8 cellular contexts compared by ENCODE assay signal in genomic region chr3:197736010-197736490, GRCh38. TPM values are rescaled to one million over a fixed set of nuclear protein-coding genes. Genes with fewer than 3 reads are reported as not detected.
DNase-seq lines count a peak whose midpoint lies in the region; ATAC-seq and TF ChIP-seq lines count a peak whose summit lies in the region.

No MANE protein-coding gene starts in this region.

- CTCF ChIA-PET in activated CD8-positive, alpha-beta T cell treated with anti-CD3 and anti-CD28 coated beads, Interleukin-2, amount 10 ng/mL, durations not matched to agents 7 days and 5 days (lab: Charles Lee), result interaction anchor here (0.7 to 2.5 kb wide), 6 partner anchors 13 to 65 kb away, joined by 3 to 7 read pairs (median 3); no protein-coding TSS in a partner anchor

- no peaks in the 10 kb centered on the region for H3K27me3 Mint-ChIP-seq in activated CD8-positive, alpha-beta T cell treated with anti-CD3 and anti-CD28 coated beads, Interleukin-2, amount 10 ng/mL, durations not matched to agents 7 days and 5 days (ENCODE audit: low read depth)

- H3K36me3 ChIP-seq in GM06990 (ENCODE audit: control insufficient read depth, insufficient read depth, low read length) (no peaks in the 10 kb centered on the region), KOPT-K1 (ENCODE audit: insufficient read depth, low read length) (no peaks in the 10 kb centered on the region), thyroid gland (no peaks in the 10 kb centered on the region)

- H3K36me3 Mint-ChIP-seq in activated CD8-positive, alpha-beta T cell treated with anti-CD3 and anti-CD28 coated beads, Interleukin-2, amount 10 ng/mL, durations not matched to agents 7 days and 5 days (ENCODE audit: low read depth), result peaks cover 14% of the 10 kb centered on the region

- no peaks in the 10 kb centered on the region for H3K9me3 ChIP-seq in KOPT-K1 (ENCODE audit: insufficient read depth, low read length, poor library complexity, severe bottlenecking)
- no peaks in the 10 kb centered on the region for H3K9me3 ChIP-seq in thyroid gland

- peak overlapping the region; percentile 98 for H3K27ac Mint-ChIP-seq in activated CD8-positive, alpha-beta T cell treated with anti-CD3 and anti-CD28 coated beads, Interleukin-2, amount 10 ng/mL, durations not matched to agents 7 days and 5 days

- H3K27ac ChIP-seq in KOPT-K1 (ENCODE audit: low read depth, low read length, poor library complexity, severe bottlenecking), result peak overlapping the region; percentile 65
- H3K27ac ChIP-seq in epithelial cell of prostate, result peak overlapping the region; percentile 70
- peak overlapping the region in 2 of 3 donors; percentile 64 to 92 for H3K27ac ChIP-seq in thyroid gland

- POLR2A ChIA-PET in activated CD8-positive, alpha-beta T cell treated with anti-CD3 and anti-CD28 coated beads, Interleukin-2, amount 10 ng/mL, durations not matched to agents 7 days and 5 days (lab: Charles Lee), result interaction anchor here (0.6 to 2.1 kb wide), 7 partner anchors 8 to 55 kb away, joined by 3 to 14 read pairs (median 5); partner anchors contain the start of gene LRCH3

- WGBS in thyroid gland, 2 donors, result 1 to 3% methylated on average over 16 to 17 of the region's 17 CpGs

- peak; percentile 70 for DNase-seq in GM06990 (ENCODE audit: extremely low read depth, insufficient read length)
- DNase-seq in activated CD8-positive, alpha-beta T cell treated with anti-CD3 and anti-CD28 coated beads, Interleukin-2, amount 10 ng/mL, durations not matched to agents 7 days and 5 days, result peak; percentile 67
- no peak for DNase-seq in epithelial cell of prostate (ENCODE audit: low read depth, low spot score)
- peak; percentile 22 for DNase-seq in myocyte (ENCODE audit: low read depth)
- peak; percentile 4 to 21 for DNase-seq in thyroid gland
- DNase-seq in SHP77 (lab: John Stamatoyannopoulos, UW), result no peak
- DNase-seq in Ammon's horn (ENCODE audit: low spot score), result no peak

- H3K4me1 ChIP-seq in thyroid gland, result peaks cover 7 to 16% of the 10 kb centered on the region in 2 donors

- H3K4me3 Mint-ChIP-seq in activated CD8-positive, alpha-beta T cell treated with anti-CD3 and anti-CD28 coated beads, Interleukin-2, amount 10 ng/mL, durations not matched to agents 7 days and 5 days, result peak overlapping the region; percentile 89

- no peak for TF ChIP-seq POLR2A in thyroid gland (IDR thresholded peaks at IDR 0.05)

- H3K9me3 Mint-ChIP-seq in activated CD8-positive, alpha-beta T cell treated with anti-CD3 and anti-CD28 coated beads, Interleukin-2, amount 10 ng/mL, durations not matched to agents 7 days and 5 days (ENCODE audit: insufficient read depth), result no peaks in the 10 kb centered on the region

- peak; percentile 20 for ATAC-seq in activated CD8-positive, alpha-beta T cell treated with anti-CD3 and anti-CD28 coated beads, Interleukin-2, amount 10 ng/mL, durations not matched to agents 7 days and 5 days

- no peaks in the 10 kb centered on the region for H3K27me3 ChIP-seq in GM06990 (replicated peaks; ENCODE audit: control insufficient read depth, insufficient read depth, low read length)
- H3K27me3 ChIP-seq in thyroid gland, result no peaks in the 10 kb centered on the region

- H3K4me3 ChIP-seq in GM06990 (replicated peaks; ENCODE audit: low read depth, low read length) (peak overlapping the region; percentile 98), thyroid gland (replicated peaks in 1 of 3) (peak overlapping the region; percentile 21 to 91 (median 90))

- peaks cover 37% of the 10 kb centered on the region for H3K4me1 Mint-ChIP-seq in activated CD8-positive, alpha-beta T cell treated with anti-CD3 and anti-CD28 coated beads, Interleukin-2, amount 10 ng/mL, durations not matched to agents 7 days and 5 days (ENCODE audit: low read depth)

- intact Hi-C loops in thyroid gland (cut with DNase I), result no loop called here

- TF ChIP-seq CTCF in GM06990 (IDR thresholded peaks at IDR 0.05; ENCODE audit: insufficient read depth, low read length, poor library complexity, severe bottlenecking) (no peak), thyroid gland (IDR thresholded peaks at IDR 0.05) (no peak)

RNA-seq across cellular contexts. Expression of gene RUBCN, which starts 0.7 kb away (rescaled TPM):
- total RNA-seq in activated CD8-positive, alpha-beta T cell treated with anti-CD3 and anti-CD28 coated beads, Interleukin-2, amount 10 ng/mL, durations not matched to agents 7 days and 5 days, result 10 to 100 TPM; 48.4 to 50.2 TPM
- total RNA-seq in myocyte (24.5 and 25.7 TPM in 2 replicates), thyroid gland (10 to 100 TPM; 36.8 to 56.7 (median 46.4) TPM)
- 13.0 TPM for polyA plus RNA-seq in myocyte (2012)

RNA-seq across cellular contexts. Expression of gene FYTTD1, which starts 13.6 kb away (rescaled TPM):
- total RNA-seq in activated CD8-positive, alpha-beta T cell treated with anti-CD3 and anti-CD28 coated beads, Interleukin-2, amount 10 ng/mL, durations not matched to agents 7 days and 5 days, result 10 to 100 TPM; 38.4 to 41.8 TPM
- total RNA-seq in myocyte, result 103 and 107 TPM in 2 replicates
- 30.9 TPM for polyA plus RNA-seq in myocyte (2012)
- 10 to 100 TPM; 34.2 to 46.2 (median 40.3) TPM for total RNA-seq in thyroid gland

RNA-seq across cellular contexts. Expression of gene LRCH3, which starts 55.0 kb away (rescaled TPM):
- total RNA-seq in activated CD8-positive, alpha-beta T cell treated with anti-CD3 and anti-CD28 coated beads, Interleukin-2, amount 10 ng/mL, durations not matched to agents 7 days and 5 days, result 10 to 100 TPM; 50.7 to 60.4 TPM
- 17.0 TPM in 2 replicates for total RNA-seq in myocyte
- polyA plus RNA-seq in myocyte (2012), result 26.5 TPM
- 10 to 100 TPM; 36.7 to 68.3 (median 54.9) TPM for total RNA-seq in thyroid gland

Comparison
In these comparisons a context has a peak if more than half of its experiments do, and no peak if none do; other contexts are left out.
1. DNase-seq: peak in GM06990 (single experiment), activated CD8-positive, alpha-beta T cell treated with anti-CD3 and anti-CD28 coated beads, Interleukin-2, amount 10 ng/mL, durations not matched to agents 7 days and 5 days (single experiment), myocyte (single experiment) and thyroid gland (2 of 2); none in epithelial cell of prostate (single experiment), SHP77 (0 of 2) and Ammon's horn (single experiment).
2. Peak in every context shown above with its lines, with median percentiles within 50 percentile points of each other: H3K27ac ChIP-seq.